In genomic region chr13:73914119-73914518, GRCh38 we compare ENCODE assay signal across 12 cellular contexts.
DNase-seq lines count a peak whose midpoint lies in the region; ATAC-seq and TF ChIP-seq lines count a peak whose summit lies in the region.
"Had no signal": no experiment of that assay in that cellular context is flagged by ENCODE, and none has a peak within 500 bp of the region (broad histone marks: within the 10 kb centered on the region; RNA-seq: fewer than 3 reads in every experiment).

No MANE protein-coding gene starts in this region.

- H3K36me3 ChIP-seq in tibial nerve, result no peaks in the 10 kb centered on the region
- H3K36me3 ChIP-seq: tibial artery had no signal

- H3K9me3 Mint-ChIP-seq in stimulated activated memory B cell treated with anti-CD40 and anti-IgM and Interleukin-4, amounts not matched to agents 10 μg/mL and 1 μg/mL and 100 μg/mL, for 72 hours, result no peaks in the 10 kb centered on the region
- H3K9me3 Mint-ChIP-seq: naive thymus-derived CD8-positive, alpha-beta T cell had no signal

- no peak for TF ChIP-seq POLR2A in tibial nerve (IDR thresholded peaks at IDR 0.05)

- H3K27ac Mint-ChIP-seq in stimulated activated memory B cell treated with anti-CD40 and anti-IgM and Interleukin-4, amounts not matched to agents 10 μg/mL and 1 μg/mL and 100 μg/mL, for 72 hours, result peak overlapping the region; percentile 44

- 50 to 59% methylated on average over 3 of the region's 3 CpGs for WGBS in tibial nerve, 2 donors

- H3K4me3 ChIP-seq in coronary artery, result peak overlapping the region; percentile 15
- H3K4me3 ChIP-seq in tibial nerve, result no peak overlapping the region
- H3K4me3 ChIP-seq: tibial artery had no signal

- H3K9me3 ChIP-seq in tibial nerve, result no peaks in the 10 kb centered on the region
- H3K9me3 ChIP-seq: tibial artery had no signal

- H3K36me3 Mint-ChIP-seq in stimulated activated memory B cell treated with anti-CD40 and anti-IgM and Interleukin-4, amounts not matched to agents 10 μg/mL and 1 μg/mL and 100 μg/mL, for 72 hours, result no peaks in the 10 kb centered on the region

- H3K4me1 ChIP-seq in tibial nerve, result peaks cover 0 to 25% (median 3%) of the 10 kb centered on the region in 4 donors

- TF ChIP-seq EP300 in tibial nerve (IDR thresholded peaks at IDR 0.05), result no peak

- no peaks in the 10 kb centered on the region for H3K27me3 ChIP-seq in tibial nerve
- H3K27me3 ChIP-seq: tibial artery had no signal

- DNase-seq in NCI-H82 (lab: John Stamatoyannopoulos, UW) (peak; percentile 18), NCI-H82 treated with DMSO at 0.1 percent for 48 hours (lab: John Stamatoyannopoulos, UW; ENCODE audit: unreplicated experiment) (no peak), coronary artery (ENCODE audit: low spot score) (no peak), islet precursor cell (no peak), tibial nerve (ENCODE audit: low spot score in 2 of 2) (no peak)
- DNase-seq: naive thymus-derived CD8-positive, alpha-beta T cell; stimulated activated CD4-positive, alpha-beta T cell treated with anti-CD3 and anti-CD28 coated beads, Interleukin-4, amount 100 ng/mL, for 24 hours; T1000; tibial artery had no signal

- H3K4me3 Mint-ChIP-seq in stimulated activated memory B cell treated with anti-CD40 and anti-IgM and Interleukin-4, amounts not matched to agents 10 μg/mL and 1 μg/mL and 100 μg/mL, for 72 hours, result peak overlapping the region; percentile 13

- no peaks in the 10 kb centered on the region for H3K27me3 Mint-ChIP-seq in stimulated activated memory B cell treated with anti-CD40 and anti-IgM and Interleukin-4, amounts not matched to agents 10 μg/mL and 1 μg/mL and 100 μg/mL, for 72 hours
- H3K27me3 Mint-ChIP-seq: naive thymus-derived CD8-positive, alpha-beta T cell had no signal

- ATAC-seq in HG03060 (IDR thresholded peaks at IDR 0.05; ENCODE audit: low read depth, unreplicated experiment) (peak; percentile 65), HG03342 (IDR thresholded peaks at IDR 0.05; ENCODE audit: unreplicated experiment) (no peak)
- ATAC-seq in stimulated activated memory B cell treated with anti-CD40 and anti-IgM and Interleukin-4, amounts not matched to agents 10 μg/mL and 1 μg/mL and 100 μg/mL, for 72 hours, result peak; percentile 86
- ATAC-seq: naive thymus-derived CD8-positive, alpha-beta T cell had no signal

- no peak for TF ChIP-seq CTCF in coronary artery (IDR thresholded peaks at IDR 0.05)
- no peak for TF ChIP-seq CTCF in tibial nerve (IDR thresholded peaks at IDR 0.05)

- H3K27ac ChIP-seq in coronary artery, result peak overlapping the region; percentile 14 to 41
- peak overlapping the region in 1 of 4 donors; percentile 29 for H3K27ac ChIP-seq in tibial nerve

- H3K4me1 Mint-ChIP-seq in stimulated activated memory B cell treated with anti-CD40 and anti-IgM and Interleukin-4, amounts not matched to agents 10 μg/mL and 1 μg/mL and 100 μg/mL, for 72 hours, result peaks cover 64% of the 10 kb centered on the region
